Comparison of ENCODE assay signal across 9 cellular contexts in genomic region chr3:59142581-59142980, GRCh38.
"Had no signal": no experiment of that assay in that cellular context is flagged by ENCODE, and none has a peak within 500 bp of the region (broad histone marks: within the 10 kb centered on the region; RNA-seq: fewer than 3 reads in every experiment).

No MANE protein-coding gene starts in this region.

- H3K27ac ChIP-seq: esophagus muscularis mucosa, left lung, psoas muscle, tibial artery had no signal

- H3K36me3 ChIP-seq: esophagus muscularis mucosa, left lung, tibial artery had no signal

- H3K4me1 ChIP-seq: esophagus muscularis mucosa, left lung, psoas muscle, tibial artery had no signal

- DNase-seq: activated CD4-positive, alpha-beta T cell treated with anti-CD3 and anti-CD28 coated beads, Interleukin-2, amount 50 U/mL, for 4 hours; activated naive CD4-positive, alpha-beta T cell treated with anti-CD3 and anti-CD28 coated beads, Interleukin-2, amount 50 U/mL, for 16 hours; glutamatergic neuron; kidney; left lung; psoas muscle; stimulated activated CD4-positive, alpha-beta T cell treated with anti-CD3 and anti-CD28 coated beads, Interleukin-12 subunit alpha, Interleukin-12 subunit beta, amount 100 ng/mL, for 4 hours; tibial artery had no signal

- H3K9me3 ChIP-seq: psoas muscle, tibial artery had no signal

- H3K27me3 ChIP-seq: esophagus muscularis mucosa, left lung, tibial artery had no signal

- H3K4me3 ChIP-seq: esophagus muscularis mucosa, left lung, psoas muscle, tibial artery had no signal
